Comparison of ENCODE assay signal across 9 cellular contexts in the genomic region with DNA sequence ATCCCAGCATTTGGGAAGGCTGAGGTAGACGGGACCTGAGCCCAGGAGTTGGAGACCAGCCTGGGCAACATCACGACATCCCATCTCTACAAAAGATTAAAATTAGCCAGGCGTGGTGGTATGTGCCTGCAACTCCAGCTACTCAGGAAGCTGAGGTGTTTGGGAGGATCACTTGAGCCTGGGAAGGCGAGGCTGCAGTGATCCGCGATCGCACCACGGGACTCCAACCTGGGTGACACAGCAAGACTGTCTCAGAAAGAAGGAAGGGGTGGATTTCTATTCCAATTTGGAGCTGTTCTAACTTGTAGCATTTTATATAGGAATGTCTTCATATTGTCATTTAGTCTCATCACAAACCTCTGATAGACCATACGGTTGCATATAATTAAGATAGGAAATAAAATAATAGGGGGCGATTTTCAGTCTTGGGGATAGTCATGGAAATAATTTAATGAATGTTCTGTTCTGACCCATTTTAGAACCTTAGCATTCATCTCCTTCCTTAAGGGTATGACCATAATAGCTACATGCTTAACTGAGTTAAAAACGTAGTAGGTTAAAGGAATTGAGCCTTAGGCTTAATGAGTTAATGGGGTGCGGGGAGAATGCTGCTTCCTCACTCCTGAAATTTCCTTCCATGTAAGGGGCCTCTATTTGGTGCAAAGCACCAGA.
DNase-seq lines count a peak whose midpoint lies in the region; ATAC-seq and TF ChIP-seq lines count a peak whose summit lies in the region.
"Had no signal": no experiment of that assay in that cellular context is flagged by ENCODE, and none has a peak within 500 bp of the region (broad histone marks: within the 10 kb centered on the region; RNA-seq: fewer than 3 reads in every experiment).

No MANE protein-coding gene starts in this region.

- H3K36me3 ChIP-seq in RWPE2 (ENCODE audit: low read depth) (no peaks in the 10 kb centered on the region), psoas muscle (ENCODE audit: insufficient read depth in 1 of 2, low read depth in 1 of 2) (no peaks in the 10 kb centered on the region)
- H3K36me3 ChIP-seq in effector memory CD4-positive, alpha-beta T cell (ENCODE audit: control insufficient read depth, insufficient read depth, low read length): no peaks in the 10 kb centered on the region

- in situ Hi-C loops in Caki2 (cut with HindIII; ENCODE audit: low pct_unique_long_range_greater_than_20kb, low sequenced_read_pairs): no loop called here

- DNase-seq in Caki2 (ENCODE audit: low read depth) (peak; percentile 68), RWPE2 (ENCODE audit: low spot score) (no peak), erythroblast (lab: John Stamatoyannopoulos, UW) (peak; percentile 18 to 33), psoas muscle (no peak), OCI-M2 (lab: John Stamatoyannopoulos, UW; ENCODE audit: unreplicated experiment) (no peak)
- DNase-seq in effector memory CD4-positive, alpha-beta T cell: no peak
- DNase-seq: NCI-H2171 had no signal

- H3K27me3 ChIP-seq in RWPE2 (ENCODE audit: insufficient read depth, poor library complexity, severe bottlenecking) (no peaks in the 10 kb centered on the region), psoas muscle (ENCODE audit: insufficient read depth in 3 of 3, low read length in 2 of 3) (no peaks in the 10 kb centered on the region)
- H3K27me3 ChIP-seq in effector memory CD4-positive, alpha-beta T cell (replicated peaks; ENCODE audit: control insufficient read depth, insufficient read depth, low read length, poor library complexity, severe bottlenecking): no peaks in the 10 kb centered on the region

- no peaks in the 10 kb centered on the region for H3K9me3 ChIP-seq in RWPE2 (ENCODE audit: severe bottlenecking)
- no peaks in the 10 kb centered on the region for H3K9me3 ChIP-seq in psoas muscle
- H3K9me3 ChIP-seq in effector memory CD4-positive, alpha-beta T cell (ENCODE audit: control insufficient read depth, low read length): no peaks in the 10 kb centered on the region

- peaks cover 20% of the 10 kb centered on the region for H3K4me1 ChIP-seq in RWPE2 (ENCODE audit: insufficient read depth, poor library complexity, severe bottlenecking)
- peaks cover 10% of the 10 kb centered on the region for H3K4me1 ChIP-seq in psoas muscle
- peaks cover 5% of the 10 kb centered on the region for H3K4me1 ChIP-seq in effector memory CD4-positive, alpha-beta T cell (ENCODE audit: control insufficient read depth, insufficient read depth, low read length, poor library complexity, severe bottlenecking)

- TF ChIP-seq CTCF in RWPE2 (IDR thresholded peaks at IDR 0.05; ENCODE audit: poor library complexity, severe bottlenecking) (no peak), psoas muscle (IDR thresholded peaks at IDR 0.05) (no peak)

- ATAC-seq in RWPE2 (ENCODE audit: low read depth) (peak; percentile 32; the same call in 2 of the 3 replicates), psoas muscle (peak; percentile 5 to 19 (median 11)), GM21717 (IDR thresholded peaks at IDR 0.05; ENCODE audit: unreplicated experiment) (no peak), HG03108 (IDR thresholded peaks at IDR 0.05; ENCODE audit: unreplicated experiment) (no peak)

- no peak for TF ChIP-seq POLR2A in erythroblast (IDR thresholded peaks at IDR 0.05; ENCODE audit: low read length)

- peak overlapping the region; percentile 76 for H3K27ac ChIP-seq in RWPE2 (ENCODE audit: poor library complexity, severe bottlenecking)
- H3K27ac ChIP-seq in psoas muscle: peak overlapping the region; percentile 84
- H3K27ac ChIP-seq in effector memory CD4-positive, alpha-beta T cell (ENCODE audit: insufficient read depth, low read length, poor library complexity, severe bottlenecking): no peak overlapping the region

- intact Hi-C loops in psoas muscle (cut with DNase I): loop anchor here in 1 of 2 donors (5.0 kb wide), 1 partner anchor 106 kb away; no protein-coding TSS in a partner anchor

- H3K4me3 ChIP-seq in RWPE2 (ENCODE audit: severe bottlenecking) (peak overlapping the region; percentile 32), psoas muscle (peak overlapping the region; percentile 40)
- no peak overlapping the region for H3K4me3 ChIP-seq in effector memory CD4-positive, alpha-beta T cell (ENCODE audit: insufficient read depth, low read depth, low read length, poor library complexity, severe bottlenecking)

- 82 to 87% (median 82%) methylated on average over 12 of the region's 12 CpGs for WGBS in psoas muscle, 3 donors

Comparison
In these comparisons a context has a peak if more than half of its experiments do, and no peak if none do; other contexts are left out.
1. DNase-seq: peak in Caki2 (single experiment) and erythroblast (2 of 2); none in RWPE2 (single experiment), psoas muscle (0 of 2), effector memory CD4-positive, alpha-beta T cell (0 of 3) and OCI-M2 (single experiment).
2. ATAC-seq: peak in RWPE2 (single experiment) and psoas muscle (4 of 4); none in GM21717 (single experiment) and HG03108 (single experiment).